In genomic region chr12:52228366-52228765, GRCh38 we compare ENCODE assay signal across 1 cellular context.
TF ChIP-seq lines count a peak whose summit lies in the region.

No MANE protein-coding gene starts in this region.

TF ChIP-seq in HepG2, 621 proteins besides CTCF, POLR2A, EP300 and RAD21:
- TF ChIP-seq KDM1A (CRISPR knock-in tag; IDR thresholded peaks at IDR 0.05) (no peak), ZNF577 (CRISPR knock-in tag; IDR thresholded peaks at IDR 0.05; ENCODE audit: borderline replicate concordance, low read depth) (no peak), MEIS1 (CRISPR knock-in tag; IDR thresholded peaks at IDR 0.05; ENCODE audit: borderline replicate concordance) (no peak), MYPOP (CRISPR knock-in tag; IDR thresholded peaks at IDR 0.05) (no peak), PRDM10 (CRISPR knock-in tag; IDR thresholded peaks at IDR 0.05; ENCODE audit: low read depth) (no peak)
